In genomic region chr16:15874745-15875314, GRCh38 we compare ENCODE assay signal across 1 cellular context.
TF ChIP-seq lines count a peak whose summit lies in the region.

No MANE protein-coding gene starts in this region.

TF ChIP-seq in H1, 55 proteins besides CTCF, POLR2A, EP300 and RAD21:
- no peak for TF ChIP-seq SIN3A (conservative IDR thresholded peaks at IDR 0.05 in 1 of 2, IDR thresholded peaks at IDR 0.05 in 1 of 2; ENCODE audit: low read depth in 1 of 2, low read length in 2 of 2)
- TF ChIP-seq RBBP5 (IDR thresholded peaks at IDR 0.05; ENCODE audit: borderline replicate concordance, low read depth, low read length), result no peak
- no peak for TF ChIP-seq TCF12 (IDR thresholded peaks at IDR 0.05; ENCODE audit: low read depth, low read length)
- no peak for TF ChIP-seq RFX5 (IDR thresholded peaks at IDR 0.05; ENCODE audit: borderline replicate concordance, low read depth, low read length)
- TF ChIP-seq E2F6 (IDR thresholded peaks at IDR 0.05), result no peak
- no peak for TF ChIP-seq USF2 (IDR thresholded peaks at IDR 0.05; ENCODE audit: low read length)
- TF ChIP-seq MAFK (IDR thresholded peaks at IDR 0.05; ENCODE audit: low read depth, low read length), result no peak
- TF ChIP-seq, protein P1, sequence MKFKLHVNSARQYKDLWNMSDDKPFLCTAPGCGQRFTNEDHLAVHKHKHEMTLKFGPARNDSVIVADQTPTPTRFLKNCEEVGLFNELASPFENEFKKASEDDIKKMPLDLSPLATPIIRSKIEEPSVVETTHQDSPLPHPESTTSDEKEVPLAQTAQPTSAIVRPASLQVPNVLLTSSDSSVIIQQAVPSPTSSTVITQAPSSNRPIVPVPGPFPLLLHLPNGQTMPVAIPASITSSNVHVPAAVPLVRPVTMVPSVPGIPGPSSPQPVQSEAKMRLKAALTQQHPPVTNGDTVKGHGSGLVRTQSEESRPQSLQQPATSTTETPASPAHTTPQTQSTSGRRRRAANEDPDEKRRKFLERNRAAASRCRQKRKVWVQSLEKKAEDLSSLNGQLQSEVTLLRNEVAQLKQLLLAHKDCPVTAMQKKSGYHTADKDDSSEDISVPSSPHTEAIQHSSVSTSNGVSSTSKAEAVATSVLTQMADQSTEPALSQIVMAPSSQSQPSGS (IDR thresholded peaks at IDR 0.05; ENCODE audit: low read length), result no peak
- no peak for TF ChIP-seq BACH1 (IDR thresholded peaks at IDR 0.05; ENCODE audit: low read length)
